In the genomic region with DNA sequence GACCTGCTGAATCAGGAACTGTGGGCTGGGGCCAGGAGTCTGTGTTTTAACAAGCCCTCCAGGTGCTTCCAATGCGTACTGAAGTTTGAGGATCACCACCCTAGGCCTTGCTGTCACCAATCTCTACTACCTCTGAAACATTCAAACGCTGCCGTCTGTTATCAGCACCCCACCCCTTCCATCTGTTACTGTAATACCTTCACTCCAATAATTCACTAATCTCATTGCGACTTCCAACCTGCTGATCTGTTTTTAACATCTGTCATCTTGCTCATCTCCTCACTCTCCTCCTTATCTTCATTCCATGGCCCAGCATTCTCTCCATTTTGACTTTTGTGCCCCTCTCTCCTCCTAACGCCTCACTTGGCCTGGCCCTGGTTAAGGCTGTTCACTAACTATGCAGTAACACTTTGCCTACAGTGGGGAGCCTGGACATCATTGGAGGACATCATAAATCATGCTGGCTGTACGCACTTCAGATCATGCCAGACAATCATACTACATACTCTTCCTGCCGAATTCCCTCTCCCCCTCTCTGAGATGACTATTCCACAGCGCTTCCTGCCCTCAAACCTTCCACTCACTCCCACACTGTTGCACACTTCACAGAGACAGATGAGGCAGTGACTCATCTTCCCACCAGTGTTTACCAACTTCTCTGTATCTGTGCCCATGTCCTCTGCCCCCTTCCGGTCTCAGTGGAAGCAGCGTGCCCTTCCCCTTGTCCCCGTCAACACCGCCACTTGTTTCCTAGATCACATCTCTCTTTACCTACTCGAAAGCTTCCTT, we compare ENCODE assay signal across 8 cellular contexts. TPM values are rescaled to one million over a fixed set of nuclear protein-coding genes. Genes with fewer than 3 reads are reported as not detected.
DNase-seq lines count a peak whose midpoint lies in the region; ATAC-seq and TF ChIP-seq lines count a peak whose summit lies in the region.

No MANE protein-coding gene starts in this region.

- H3K27me3 ChIP-seq in SJSA1 (replicated peaks): no peaks in the 10 kb centered on the region

- H3K4me1 ChIP-seq in SJSA1 (replicated peaks): peaks cover 35% of the 10 kb centered on the region

- H3K36me3 ChIP-seq in SJSA1: peaks cover 1% of the 10 kb centered on the region

- peak overlapping the region; percentile 40 for H3K27ac ChIP-seq in SJSA1

- DNase-seq in AG10803 (ENCODE audit: low read depth): peak; percentile 84
- peak; percentile 28 for DNase-seq in GDM1 (lab: John Stamatoyannopoulos, UW)
- peak; percentile 66 to 75 for DNase-seq in SJSA1 (ENCODE audit: low read depth in 1 of 2, low spot score in 2 of 2)
- peak; percentile 61 for DNase-seq in glomerular visceral epithelial cell (ENCODE audit: extremely low spot score)
- no peak for DNase-seq in DMS79 (lab: John Stamatoyannopoulos, UW)
- no peak for DNase-seq in midbrain (lab: John Stamatoyannopoulos, UW)

- H3K4me3 ChIP-seq in AG10803 (ENCODE audit: low read length) (no peak overlapping the region), SJSA1 (no peak overlapping the region)

- 0 out of 2 replicates have a peak, but pooled peaks have one; percentile 11 for TF ChIP-seq CTCF in AG10803 (conservative IDR thresholded peaks at IDR 0.05; ENCODE audit: low read length)

- H3K9me3 ChIP-seq in SJSA1 (replicated peaks): no peaks in the 10 kb centered on the region

- ATAC-seq in HG02970 (IDR thresholded peaks at IDR 0.05; ENCODE audit: low FRiP score, unreplicated experiment) (no peak), HG03039 (IDR thresholded peaks at IDR 0.05; ENCODE audit: unreplicated experiment) (no peak)

RNA-seq across cellular contexts. Expression of a gene that starts 3.0 kb away (rescaled TPM):
- total RNA-seq in SJSA1 (2014; rRNA removed; shearing (Covaris generic)): 1.4 TPM in 1 of 2 replicates, not detected in the other

RNA-seq across cellular contexts. Expression of a gene that starts 19.9 kb away (rescaled TPM):
- 54.4 and 91.1 TPM in 2 replicates for total RNA-seq in SJSA1 (2014; rRNA removed; shearing (Covaris generic))

RNA-seq across cellular contexts. Expression of a gene that starts 24.6 kb away (rescaled TPM):
- not detected in 2 replicates for total RNA-seq in SJSA1 (2014; rRNA removed; shearing (Covaris generic))

RNA-seq across cellular contexts. Expression of a gene that starts 55.3 kb away (rescaled TPM):
- total RNA-seq in SJSA1 (2014; rRNA removed; shearing (Covaris generic)): not detected in 2 replicates

Comparison
In these comparisons a context has a peak if more than half of its experiments do, and no peak if none do; other contexts are left out.
1. DNase-seq: peak in AG10803 (single experiment), GDM1 (single experiment), SJSA1 (2 of 2) and glomerular visceral epithelial cell (single experiment); none in DMS79 (single experiment) and midbrain (single experiment).